26 cellular contexts compared by ENCODE assay signal in the genomic region with DNA sequence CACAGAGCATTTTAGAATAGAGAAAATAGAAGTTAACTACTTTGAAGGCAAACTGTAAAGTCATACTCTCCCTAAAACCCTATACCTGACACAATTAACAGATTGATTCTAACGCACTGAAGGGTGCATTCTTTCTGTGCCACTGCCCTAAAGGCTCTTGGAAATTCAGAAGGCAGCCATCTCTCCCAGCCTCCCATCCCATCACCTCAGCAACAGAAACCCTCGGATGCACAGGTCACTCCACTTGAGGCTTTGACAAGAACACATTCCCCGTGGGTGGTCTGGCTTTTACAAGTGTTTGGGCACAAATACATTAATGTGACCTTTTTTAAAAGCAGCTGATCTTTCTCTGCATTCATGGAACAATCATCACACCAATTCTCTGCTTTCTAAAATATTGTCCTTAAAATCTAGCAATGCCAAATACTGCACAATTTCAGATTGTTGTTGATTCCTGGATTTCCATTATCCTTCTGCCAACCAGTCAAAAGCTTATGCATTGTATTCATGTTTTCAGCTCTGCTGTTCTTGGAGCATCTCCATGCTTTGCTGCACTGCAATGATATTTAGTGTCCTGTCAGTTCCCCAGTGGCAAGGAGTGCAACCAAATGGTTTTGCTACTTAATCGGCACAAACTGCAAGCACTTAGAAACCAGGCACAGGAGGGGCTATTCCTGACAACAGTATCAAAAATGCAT.
DNase-seq lines count a peak whose midpoint lies in the region; ATAC-seq and TF ChIP-seq lines count a peak whose summit lies in the region.
"Had no signal": no experiment of that assay in that cellular context is flagged by ENCODE, and none has a peak within 500 bp of the region (broad histone marks: within the 10 kb centered on the region; RNA-seq: fewer than 3 reads in every experiment).

No MANE protein-coding gene starts in this region.

- no peaks in the 10 kb centered on the region for H4K20me1 ChIP-seq in SK-N-SH (ENCODE audit: insufficient read depth)

- no peak overlapping the region for H2AFZ ChIP-seq in SK-N-SH (ENCODE audit: low read depth)
- H2AFZ ChIP-seq: parathyroid adenoma had no signal

- H3K9me3 Mint-ChIP-seq in activated T-helper 17 cell treated with anti-CD3 and anti-CD28 coated beads, Interleukin-2, amount 50 U/mL, for 72 hours = no peaks in the 10 kb centered on the region
- H3K9me3 Mint-ChIP-seq: activated T-cell treated with anti-CD3 and anti-CD28 coated beads, Interleukin-2, amount 50 U/mL, for 4 hours; CD4-positive, CD25-positive, alpha-beta regulatory T cell; IgD-negative memory B cell; nephron; stimulated activated memory B cell treated with anti-CD40 and anti-IgM and Interleukin-4, amounts not matched to agents 10 μg/mL and 1 μg/mL and 100 μg/mL, for 72 hours had no signal

- H3K27ac ChIP-seq in SK-N-SH (ENCODE audit: low read depth in 2 of 2, low read length in 1 of 2) (no peak overlapping the region), caudate nucleus (ENCODE audit: low read depth, low read length) (peak overlapping the region; percentile 46), gastrocnemius medialis (no peak overlapping the region), upper lobe of right lung (no peak overlapping the region)
- H3K27ac ChIP-seq: epithelial cell of prostate, lower lobe of right lung, parathyroid adenoma, sigmoid colon had no signal

- no peak overlapping the region for H3K9ac ChIP-seq in SK-N-SH
- H3K9ac ChIP-seq: parathyroid adenoma had no signal

- no peaks in the 10 kb centered on the region for H3K79me2 ChIP-seq in SK-N-SH (ENCODE audit: insufficient read depth)
- H3K79me2 ChIP-seq: parathyroid adenoma had no signal

- no peaks in the 10 kb centered on the region for H3K36me3 ChIP-seq in SK-N-SH (replicated peaks in 1 of 2; ENCODE audit: control insufficient read depth in 1 of 2, insufficient read depth in 2 of 2, low read length in 1 of 2)
- no peaks in the 10 kb centered on the region for H3K36me3 ChIP-seq in gastrocnemius medialis
- H3K36me3 ChIP-seq in upper lobe of right lung = no peaks in the 10 kb centered on the region
- H3K36me3 ChIP-seq: lower lobe of right lung, sigmoid colon had no signal

- H3K27me3 ChIP-seq in SK-N-SH (ENCODE audit: insufficient read depth) (no peaks in the 10 kb centered on the region), gastrocnemius medialis (no peaks in the 10 kb centered on the region), upper lobe of right lung (no peaks in the 10 kb centered on the region)
- H3K27me3 ChIP-seq: sigmoid colon had no signal

- 27% methylated on average over 4 of the region's 4 CpGs for WGBS in SK-N-SH (ENCODE audit: low lambda C conversion rate)

- no peak for TF ChIP-seq EP300 in SK-N-SH (IDR thresholded peaks at IDR 0.05; ENCODE audit: borderline replicate concordance in 1 of 2, low read depth in 1 of 2, low read length in 1 of 2)

- H3K27ac Mint-ChIP-seq in activated T-helper 17 cell treated with anti-CD3 and anti-CD28 coated beads, Interleukin-2, amount 50 U/mL, for 72 hours = no peak overlapping the region
- H3K27ac Mint-ChIP-seq: CD4-positive, CD25-positive, alpha-beta regulatory T cell; IgD-negative memory B cell; nephron; stimulated activated memory B cell treated with anti-CD40 and anti-IgM and Interleukin-4, amounts not matched to agents 10 μg/mL and 1 μg/mL and 100 μg/mL, for 72 hours had no signal

- H3K4me3 ChIP-seq in SK-N-SH (ENCODE audit: low read depth in 2 of 2, low read length in 1 of 2) (no peak overlapping the region), gastrocnemius medialis (no peak overlapping the region), upper lobe of right lung (no peak overlapping the region)
- H3K4me3 ChIP-seq: lower lobe of right lung, sigmoid colon had no signal

- no peaks in the 10 kb centered on the region for H3F3A ChIP-seq in SK-N-SH (replicated peaks; ENCODE audit: insufficient read depth)

- no peaks in the 10 kb centered on the region for H3K4me1 Mint-ChIP-seq in activated T-helper 17 cell treated with anti-CD3 and anti-CD28 coated beads, Interleukin-2, amount 50 U/mL, for 72 hours
- H3K4me1 Mint-ChIP-seq: CD4-positive, CD25-positive, alpha-beta regulatory T cell; IgD-negative memory B cell; nephron had no signal

- no peak for ATAC-seq in SK-N-SH treated with all-trans-retinoic acid at 6 μM for 48 hours
- no peak for ATAC-seq in activated T-helper 17 cell treated with anti-CD3 and anti-CD28 coated beads, Interleukin-2, amount 50 U/mL, for 72 hours (replicated peaks)
- no peak for ATAC-seq in gastrocnemius medialis
- no peak for ATAC-seq in upper lobe of right lung
- ATAC-seq: activated T-cell treated with anti-CD3 and anti-CD28 coated beads, Interleukin-2, amount 50 U/mL, for 4 hours; lower lobe of right lung; stimulated activated memory B cell treated with anti-CD40 and anti-IgM and Interleukin-4, amounts not matched to agents 10 μg/mL and 1 μg/mL and 100 μg/mL, for 72 hours had no signal

- no peaks in the 10 kb centered on the region for H3K9me2 ChIP-seq in SK-N-SH

- POLR2A ChIA-PET in SK-N-SH (lab: Yijun Ruan, JAX) = no interaction called here

- in situ Hi-C loops in gastrocnemius medialis (cut with MboI; ENCODE audit: low sequenced_read_pairs in 4 of 4) = no loop called here

- DNase-seq in SK-N-SH (peak; percentile 4), caudate nucleus (lab: John Stamatoyannopoulos, UW) (peak in 7 of 61 donors; percentile 9 to 30 (median 16)), medulla oblongata (ENCODE audit: extremely low spot score) (peak; percentile 67), DMS79 treated with DMSO at 0.1 percent for 48 hours (lab: John Stamatoyannopoulos, UW) (no peak), gastrocnemius medialis (no peak), upper lobe of right lung (no peak)
- DNase-seq: 8988T; activated CD4-positive, alpha-beta T cell treated with anti-CD3 and anti-CD28 coated beads for 48 hours; activated T-cell treated with anti-CD3 and anti-CD28 coated beads, Interleukin-2, amount 50 U/mL, for 4 hours; CD4-positive, CD25-positive, alpha-beta regulatory T cell; effector CD4-positive, alpha-beta T cell; GOT3; lower lobe of right lung; NCI-H1092; NCI-H187 treated with DMSO at 0.1 percent for 48 hours; NCI-H345; NCI-H748 treated with DMSO at 0.1 percent for 48 hours; sigmoid colon; stimulated activated CD4-positive, alpha-beta T cell treated with anti-CD3 and anti-CD28 coated beads, Interleukin-4, amount 100 ng/mL, for 4 hours had no signal

- no peak for TF ChIP-seq POLR2A in gastrocnemius medialis (IDR thresholded peaks at IDR 0.05)

- peaks cover 9% of the 10 kb centered on the region for H3K27me3 Mint-ChIP-seq in activated T-helper 17 cell treated with anti-CD3 and anti-CD28 coated beads, Interleukin-2, amount 50 U/mL, for 72 hours
- H3K27me3 Mint-ChIP-seq: CD4-positive, CD25-positive, alpha-beta regulatory T cell; IgD-negative memory B cell had no signal

- H3K4me2 ChIP-seq in SK-N-SH = no peak overlapping the region

- no peak overlapping the region for H3K4me3 Mint-ChIP-seq in activated T-helper 17 cell treated with anti-CD3 and anti-CD28 coated beads, Interleukin-2, amount 50 U/mL, for 72 hours
- H3K4me3 Mint-ChIP-seq: activated T-cell treated with anti-CD3 and anti-CD28 coated beads, Interleukin-2, amount 50 U/mL, for 4 hours; CD4-positive, CD25-positive, alpha-beta regulatory T cell; IgD-negative memory B cell; nephron; stimulated activated memory B cell treated with anti-CD40 and anti-IgM and Interleukin-4, amounts not matched to agents 10 μg/mL and 1 μg/mL and 100 μg/mL, for 72 hours had no signal

- intact Hi-C loops in gastrocnemius medialis (cut with DNase I; ENCODE audit: low total_unique reads) (no loop called here), upper lobe of right lung (cut with DNase I) (no loop called here)

- peaks cover 0 to 29% of the 10 kb centered on the region in 2 experiments; a peak in 2 of 4 replicates for H3K4me1 ChIP-seq in SK-N-SH (ENCODE audit: control insufficient read depth in 1 of 2, insufficient read depth in 2 of 2, low read depth in 1 of 2, low read length in 1 of 2)
- H3K4me1 ChIP-seq in gastrocnemius medialis = no peaks in the 10 kb centered on the region
- H3K4me1 ChIP-seq in upper lobe of right lung = no peaks in the 10 kb centered on the region
- H3K4me1 ChIP-seq: lower lobe of right lung, parathyroid adenoma, sigmoid colon had no signal

- no peaks in the 10 kb centered on the region for H3K9me3 ChIP-seq in SK-N-SH
- no peaks in the 10 kb centered on the region for H3K9me3 ChIP-seq in gastrocnemius medialis
- H3K9me3 ChIP-seq in upper lobe of right lung = no peaks in the 10 kb centered on the region
- H3K9me3 ChIP-seq: lower lobe of right lung, sigmoid colon had no signal

- TF ChIP-seq CTCF in SK-N-SH (IDR thresholded peaks at IDR 0.05) (no peak), gastrocnemius medialis (IDR thresholded peaks at IDR 0.05 in 4 of 5, conservative IDR thresholded peaks at IDR 0.05 in 1 of 5) (no peak), upper lobe of right lung (IDR thresholded peaks at IDR 0.05) (no peak)

- TF ChIP-seq RAD21 in SK-N-SH (IDR thresholded peaks at IDR 0.05; ENCODE audit: low read length) = no peak

- CTCF ChIA-PET in SK-N-SH (lab: Yijun Ruan, JAX) = no interaction called here

- H3K36me3 Mint-ChIP-seq in activated T-helper 17 cell treated with anti-CD3 and anti-CD28 coated beads, Interleukin-2, amount 50 U/mL, for 72 hours (ENCODE audit: low read depth) = no peaks in the 10 kb centered on the region
- H3K36me3 Mint-ChIP-seq: CD4-positive, CD25-positive, alpha-beta regulatory T cell; IgD-negative memory B cell; stimulated activated memory B cell treated with anti-CD40 and anti-IgM and Interleukin-4, amounts not matched to agents 10 μg/mL and 1 μg/mL and 100 μg/mL, for 72 hours had no signal

TF ChIP-seq in SK-N-SH, 30 proteins besides CTCF, POLR2A, EP300 and RAD21 (continues in another document):
- no peak for TF ChIP-seq RCOR1 (IDR thresholded peaks at IDR 0.05; ENCODE audit: low read length)

TF ChIP-seq in SK-N-SH treated with all-trans-retinoic acid at 6 μM for 48 hours, 23 proteins besides CTCF, POLR2A, EP300 and RAD21 (continues in another document):
- TF ChIP-seq PATZ1 (CRISPR knock-in tag; IDR thresholded peaks at IDR 0.05; ENCODE audit: borderline replicate concordance) = no peak
- TF ChIP-seq ZNF565 (CRISPR knock-in tag; conservative IDR thresholded peaks at IDR 0.05; ENCODE audit: low read depth) = no peak

Comparison
In these comparisons a context has a peak if more than half of its experiments do, and no peak if none do; other contexts are left out.
1. DNase-seq: peak in SK-N-SH (single experiment) and medulla oblongata (single experiment); none in DMS79 treated with DMSO at 0.1 percent for 48 hours (single experiment), gastrocnemius medialis (0 of 2) and upper lobe of right lung (single experiment).